In genomic region chr1:241776911-241777310, GRCh38 we compare ENCODE assay signal across 1 cellular context.
TF ChIP-seq lines count a peak whose summit lies in the region.

No MANE protein-coding gene starts in this region.

TF ChIP-seq in GM23338, 12 proteins besides CTCF, POLR2A, EP300 and RAD21 (continued from another document):
- no peak for TF ChIP-seq ZNF462 (CRISPR knock-in tag; IDR thresholded peaks at IDR 0.05)
- no peak for TF ChIP-seq REST (IDR thresholded peaks at IDR 0.05; ENCODE audit: unreplicated experiment)
- TF ChIP-seq EZH2phosphoT487 (IDR thresholded peaks at IDR 0.05; ENCODE audit: unreplicated experiment): no peak
- TF ChIP-seq CREB1 (CRISPR knock-in tag; IDR thresholded peaks at IDR 0.05; ENCODE audit: low read depth): no peak
- TF ChIP-seq, protein P1, sequence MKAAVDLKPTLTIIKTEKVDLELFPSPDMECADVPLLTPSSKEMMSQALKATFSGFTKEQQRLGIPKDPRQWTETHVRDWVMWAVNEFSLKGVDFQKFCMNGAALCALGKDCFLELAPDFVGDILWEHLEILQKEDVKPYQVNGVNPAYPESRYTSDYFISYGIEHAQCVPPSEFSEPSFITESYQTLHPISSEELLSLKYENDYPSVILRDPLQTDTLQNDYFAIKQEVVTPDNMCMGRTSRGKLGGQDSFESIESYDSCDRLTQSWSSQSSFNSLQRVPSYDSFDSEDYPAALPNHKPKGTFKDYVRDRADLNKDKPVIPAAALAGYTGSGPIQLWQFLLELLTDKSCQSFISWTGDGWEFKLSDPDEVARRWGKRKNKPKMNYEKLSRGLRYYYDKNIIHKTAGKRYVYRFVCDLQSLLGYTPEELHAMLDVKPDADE (IDR thresholded peaks at IDR 0.05): no peak
- TF ChIP-seq ZNF114 (CRISPR knock-in tag; IDR thresholded peaks at IDR 0.05): no peak
